Comparison of ENCODE assay signal across 26 cellular contexts in the genomic region with DNA sequence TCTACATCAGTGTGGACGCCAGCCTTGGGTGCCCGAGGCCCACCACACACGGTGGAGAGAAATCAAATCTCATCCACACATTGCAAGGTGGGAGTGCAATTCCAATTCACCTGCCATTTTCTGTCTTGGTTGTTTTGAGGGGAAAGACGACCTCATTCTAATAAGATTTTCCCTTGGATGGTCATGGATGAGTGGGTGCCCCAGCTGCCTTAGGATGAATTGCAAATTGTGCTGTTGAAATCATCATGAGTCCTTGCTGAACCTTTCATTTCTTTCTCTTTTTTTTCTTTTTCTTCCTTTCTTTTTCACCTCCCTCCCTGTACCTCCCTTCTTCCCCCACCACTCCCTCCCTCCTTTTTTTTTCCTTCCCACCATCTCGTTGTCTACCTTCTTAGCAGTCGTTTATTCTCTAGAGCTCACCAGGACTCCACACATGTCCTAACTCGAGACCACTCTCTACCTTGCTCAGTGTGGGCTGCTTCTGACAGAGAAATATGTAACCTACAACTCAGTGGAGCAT.
"Had no signal": no experiment of that assay in that cellular context is flagged by ENCODE, and none has a peak within 500 bp of the region (broad histone marks: within the 10 kb centered on the region; RNA-seq: fewer than 3 reads in every experiment).

No MANE protein-coding gene starts in this region.

- H3K9me3 Mint-ChIP-seq: activated naive CD4-positive, alpha-beta T cell treated with anti-CD3 and anti-CD28 coated beads for 36 hours; activated T-helper 1 cell treated with anti-CD3 and anti-CD28 coated beads, Interleukin-12 subunit alpha, Interleukin-12 subunit beta, Interleukin-2, Interleukin-4 antibody, amounts not matched to agents 30 ng/mL and 10 ng/mL and 1 ng/mL, durations not matched to agents 14 hours and 24 hours and 36 hours; central memory CD8-positive, alpha-beta T cell had no signal

- FAIRE-seq: astrocyte, TTC549 had no signal

- H3K36me3 Mint-ChIP-seq: activated naive CD8-positive, alpha-beta T cell; brain had no signal

- H3K27ac Mint-ChIP-seq: activated CD8-positive, alpha-beta T cell treated with anti-CD3 and anti-CD28 coated beads, Interleukin-2, amount 10 ng/mL, durations not matched to agents 7 days and 5 days; activated naive CD4-positive, alpha-beta T cell treated with anti-CD3 and anti-CD28 coated beads for 36 hours; activated naive CD8-positive, alpha-beta T cell; activated T-helper 1 cell treated with anti-CD3 and anti-CD28 coated beads, Interleukin-12 subunit alpha, Interleukin-12 subunit beta, Interleukin-2, Interleukin-4 antibody, amounts not matched to agents 30 ng/mL and 10 ng/mL and 1 ng/mL, durations not matched to agents 14 hours and 24 hours and 36 hours; T-helper 17 cell had no signal

- DNase-seq: activated CD4-positive, alpha-beta T cell treated with anti-CD3 and anti-CD28 coated beads for 4 hours; activated CD4-positive, alpha-beta T cell treated with anti-CD3 and anti-CD28 coated beads, Interleukin-2, amount 50 U/mL, for 4 hours; activated CD8-positive, alpha-beta memory T cell treated with anti-CD3 and anti-CD28 coated beads, Interleukin-2, amount 50 U/mL, for 48 hours; activated CD8-positive, alpha-beta T cell treated with anti-CD3 and anti-CD28 coated beads, Interleukin-2, amount 10 ng/mL, durations not matched to agents 7 days and 5 days; activated gamma-delta T cell; activated naive CD4-positive, alpha-beta T cell treated with anti-CD3 and anti-CD28 coated beads for 36 hours; activated T-cell treated with anti-CD3 and anti-CD28 coated beads, Interleukin-2, amount 50 U/mL, for 1 hour; amygdala; cortex of kidney; MM.1S; NCI-H1105; NCI-H1436; NCI-H187 treated with DMSO at 0.1 percent for 48 hours; NCI-H2081 treated with DMSO at 0.1 percent for 48 hours; NCI-H2171 treated with DMSO at 0.1 percent for 48 hours; NCI-H345; NCI-H510A; SIG-M5; T-helper 17 cell; T-helper 9 cell had no signal

- H3K4me1 Mint-ChIP-seq: central memory CD8-positive, alpha-beta T cell; T-helper 17 cell had no signal

- ATAC-seq: activated CD8-positive, alpha-beta T cell treated with anti-CD3 and anti-CD28 coated beads, Interleukin-2, amount 10 ng/mL, durations not matched to agents 7 days and 5 days; T-helper 17 cell had no signal

- H3K4me3 Mint-ChIP-seq: activated CD8-positive, alpha-beta T cell treated with anti-CD3 and anti-CD28 coated beads, Interleukin-2, amount 10 ng/mL, durations not matched to agents 7 days and 5 days; activated naive CD4-positive, alpha-beta T cell treated with anti-CD3 and anti-CD28 coated beads for 36 hours; activated naive CD8-positive, alpha-beta T cell; activated T-helper 1 cell treated with anti-CD3 and anti-CD28 coated beads, Interleukin-12 subunit alpha, Interleukin-12 subunit beta, Interleukin-2, Interleukin-4 antibody, amounts not matched to agents 30 ng/mL and 10 ng/mL and 1 ng/mL, durations not matched to agents 14 hours and 24 hours and 36 hours; brain; central memory CD8-positive, alpha-beta T cell; T-helper 17 cell had no signal
